24 cellular contexts compared by ENCODE assay signal in the genomic region with DNA sequence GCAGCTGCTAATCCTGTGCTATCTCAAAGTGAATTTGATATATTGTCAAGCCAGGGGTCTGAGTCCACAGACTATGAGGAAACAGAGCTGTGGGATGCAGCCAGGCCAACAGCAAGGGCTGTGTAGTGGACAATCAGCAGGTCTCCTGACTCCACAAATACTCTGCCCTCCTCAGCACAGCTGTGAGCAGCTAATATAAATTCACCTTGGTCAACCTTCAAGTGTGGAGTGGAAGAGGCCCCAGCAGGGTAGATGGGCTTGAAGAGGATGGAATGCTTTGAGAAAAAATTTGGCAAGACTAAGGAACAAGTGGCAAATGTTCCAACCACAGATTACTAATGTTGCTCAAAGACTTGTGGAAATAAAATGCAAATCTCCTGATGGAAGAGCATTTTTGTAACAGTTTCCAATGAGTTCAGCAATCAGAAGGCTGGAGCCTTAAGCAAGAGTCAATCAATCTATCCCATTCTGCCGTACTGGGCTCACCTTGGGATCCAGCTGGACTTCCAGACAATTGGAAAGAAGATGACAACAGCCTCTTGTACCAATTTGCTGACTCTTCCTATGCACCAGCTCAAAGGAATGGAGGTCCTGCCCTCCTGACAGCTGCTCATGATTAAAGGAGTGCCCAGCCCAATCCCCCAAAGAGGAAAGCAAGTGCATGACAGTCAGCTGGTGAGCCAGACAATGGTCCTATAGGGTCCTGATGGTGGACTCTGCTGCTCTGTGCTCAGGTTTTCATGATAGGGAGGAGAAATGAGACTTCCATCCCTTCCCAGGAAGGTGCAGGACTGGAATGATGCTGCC. TPM values are rescaled to one million over a fixed set of nuclear protein-coding genes. Genes with fewer than 3 reads are reported as not detected.
A peak's percentile ranks its signal among the peaks of the same experiment; 100 is the strongest.
DNase-seq lines count a peak whose midpoint lies in the region; ATAC-seq and TF ChIP-seq lines count a peak whose summit lies in the region.
"Had no signal": no experiment of that assay in that cellular context is flagged by ENCODE, and none has a peak within 500 bp of the region (broad histone marks: within the 10 kb centered on the region; RNA-seq: fewer than 3 reads in every experiment).

No MANE protein-coding gene starts in this region.

- no peak for TF ChIP-seq CTCF in ascending aorta (IDR thresholded peaks at IDR 0.05)
- TF ChIP-seq CTCF in fibroblast of the aortic adventitia (IDR thresholded peaks at IDR 0.05; ENCODE audit: insufficient read depth, low read length) = no peak
- no peak for TF ChIP-seq CTCF in uterus (IDR thresholded peaks at IDR 0.05)

- TF ChIP-seq POLR2A in uterus (IDR thresholded peaks at IDR 0.05) = no peak

- no peak overlapping the region for H3K27ac Mint-ChIP-seq in activated CD4-positive, alpha-beta T cell treated with anti-CD3 and anti-CD28 coated beads, Interleukin-2, amount 10 ng/mL, durations not matched to agents 7 days and 5 days
- H3K27ac Mint-ChIP-seq: B cell, immature natural killer cell, memory B cell, nephron progenitor cell had no signal

- CTCF ChIA-PET in activated CD4-positive, alpha-beta T cell treated with anti-CD3 and anti-CD28 coated beads, Interleukin-2, amount 10 ng/mL, durations not matched to agents 7 days and 5 days (lab: Charles Lee) = no interaction called here

- peaks cover 2% of the 10 kb centered on the region for H3K27me3 Mint-ChIP-seq in activated CD4-positive, alpha-beta T cell treated with anti-CD3 and anti-CD28 coated beads, Interleukin-2, amount 10 ng/mL, durations not matched to agents 7 days and 5 days

- H3K4me1 Mint-ChIP-seq in activated CD4-positive, alpha-beta T cell treated with anti-CD3 and anti-CD28 coated beads, Interleukin-2, amount 10 ng/mL, durations not matched to agents 7 days and 5 days = no peaks in the 10 kb centered on the region
- H3K4me1 Mint-ChIP-seq: B cell, immature natural killer cell, memory B cell had no signal

- no peak for ATAC-seq in HG03354 (IDR thresholded peaks at IDR 0.05; ENCODE audit: poor library complexity, severe bottlenecking, unreplicated experiment)

- H3K4me3 ChIP-seq in ascending aorta = no peak overlapping the region
- no peak overlapping the region for H3K4me3 ChIP-seq in fibroblast of the aortic adventitia (ENCODE audit: low read depth, low read length)
- H3K4me3 ChIP-seq in uterus = no peak overlapping the region
- H3K4me3 ChIP-seq: prostate gland had no signal

- H3K27ac ChIP-seq in ascending aorta (peak overlapping the region; percentile 17 to 64), uterus (peak overlapping the region; percentile 49 to 50)
- H3K27ac ChIP-seq: brain microvascular endothelial cell had no signal

- peaks cover 1% of the 10 kb centered on the region for H3K36me3 Mint-ChIP-seq in activated CD4-positive, alpha-beta T cell treated with anti-CD3 and anti-CD28 coated beads, Interleukin-2, amount 10 ng/mL, durations not matched to agents 7 days and 5 days (ENCODE audit: low read depth)
- H3K36me3 Mint-ChIP-seq: memory B cell had no signal

- H3K4me3 Mint-ChIP-seq in activated CD4-positive, alpha-beta T cell treated with anti-CD3 and anti-CD28 coated beads, Interleukin-2, amount 10 ng/mL, durations not matched to agents 7 days and 5 days = no peak overlapping the region
- H3K4me3 Mint-ChIP-seq: B cell, immature natural killer cell, memory B cell, nephron progenitor cell had no signal

- H3K36me3 ChIP-seq in ascending aorta (no peaks in the 10 kb centered on the region), uterus (no peaks in the 10 kb centered on the region)
- H3K36me3 ChIP-seq: brain microvascular endothelial cell, prostate gland had no signal

- H3K9me3 ChIP-seq in ascending aorta (no peaks in the 10 kb centered on the region), uterus (no peaks in the 10 kb centered on the region)
- H3K9me3 ChIP-seq: prostate gland had no signal

- peaks cover 15 to 33% of the 10 kb centered on the region in 2 donors for H3K4me1 ChIP-seq in ascending aorta
- peaks cover 0 to 5% of the 10 kb centered on the region in 2 donors for H3K4me1 ChIP-seq in uterus
- H3K4me1 ChIP-seq: prostate gland had no signal

- H3K27me3 ChIP-seq in ascending aorta (no peaks in the 10 kb centered on the region), uterus (no peaks in the 10 kb centered on the region)
- H3K27me3 ChIP-seq: brain microvascular endothelial cell had no signal

- intact Hi-C loops in ascending aorta (cut with DNase I) = no loop called here
- intact Hi-C loops in uterus (cut with DNase I; ENCODE audit: low total_unique reads) = no loop called here

- H3K9me3 Mint-ChIP-seq in activated CD4-positive, alpha-beta T cell treated with anti-CD3 and anti-CD28 coated beads, Interleukin-2, amount 10 ng/mL, durations not matched to agents 7 days and 5 days = peaks cover 14% of the 10 kb centered on the region

- DNase-seq in ascending aorta (ENCODE audit: low spot score in 2 of 2) (peak in 1 of 2 donors; percentile 42), fibroblast of the aortic adventitia (ENCODE audit: low read depth) (peak; percentile 78), mesenteric fat pad (ENCODE audit: low spot score) (peak; percentile 18), uterus (peak; percentile 67 to 75), D341Med (ENCODE audit: low spot score) (no peak)
- no peak for DNase-seq in activated CD4-positive, alpha-beta T cell treated with anti-CD3 and anti-CD28 coated beads, Interleukin-2, amount 10 ng/mL, durations not matched to agents 7 days and 5 days
- DNase-seq: activated CD4-positive, alpha-beta T cell treated with anti-CD3 and anti-CD28 coated beads, Interleukin-2, amount 50 U/mL, for 4 hours; activated naive CD4-positive, alpha-beta T cell; brain microvascular endothelial cell; erythroblast; glutamatergic neuron; immature natural killer cell; NCI-H1105 treated with DMSO at 0.1 percent for 48 hours; NCI-H526 treated with DMSO at 0.1 percent for 48 hours; nephron progenitor cell; stimulated activated naive CD4-positive, alpha-beta T cell had no signal

- POLR2A ChIA-PET in activated CD4-positive, alpha-beta T cell treated with anti-CD3 and anti-CD28 coated beads, Interleukin-2, amount 10 ng/mL, durations not matched to agents 7 days and 5 days (lab: Charles Lee) = no interaction called here

RNA-seq across cellular contexts. Expression of gene VSTM4, which starts 25.3 kb away (rescaled TPM):
- total RNA-seq in ascending aorta = 17.7 TPM
- total RNA-seq in fibroblast of the aortic adventitia (ENCODE audit: low replicate concordance) = 4.7 and 6.5 TPM in 2 replicates
- total RNA-seq in mesenteric fat pad = 41.7 TPM
- 10 to 100 TPM; 10.3 to 46.6 (median 19.3) TPM for total RNA-seq in uterus
- under 1 TPM; 0.12 to 0.15 TPM for total RNA-seq in activated CD4-positive, alpha-beta T cell treated with anti-CD3 and anti-CD28 coated beads, Interleukin-2, amount 10 ng/mL, durations not matched to agents 7 days and 5 days
- total RNA-seq: B cell, HT-29, OCI-LY7 had no signal

RNA-seq across cellular contexts. Expression of gene FAM170B, which starts 43.8 kb away (rescaled TPM):
- total RNA-seq in ascending aorta (not detected), fibroblast of the aortic adventitia (ENCODE audit: low replicate concordance) (not detected in 2 replicates), mesenteric fat pad (not detected), uterus (not detected)
- total RNA-seq in activated CD4-positive, alpha-beta T cell treated with anti-CD3 and anti-CD28 coated beads, Interleukin-2, amount 10 ng/mL, durations not matched to agents 7 days and 5 days = not detected
- total RNA-seq: B cell; HT-29; prostate gland; T-helper 1 cell treated with Interleukin-12 subunit alpha and Interleukin-12 subunit beta and Interleukin-4 antibody, amounts not matched to agents 30 ng/mL and 1 ng/mL, for 36 hours; ureter had no signal

Comparison
In these comparisons a context has a peak if more than half of its experiments do, and no peak if none do; other contexts are left out.
1. DNase-seq: peak in fibroblast of the aortic adventitia (single experiment), mesenteric fat pad (single experiment) and uterus (2 of 2); none in activated CD4-positive, alpha-beta T cell treated with anti-CD3 and anti-CD28 coated beads, Interleukin-2, amount 10 ng/mL, durations not matched to agents 7 days and 5 days (single experiment) and D341Med (single experiment).